ENCODE assay signal across 20 cellular contexts in genomic region chr13:114153485-114154080, GRCh38. TPM values are rescaled to one million over a fixed set of nuclear protein-coding genes. Genes with fewer than 3 reads are reported as not detected.
A peak's percentile ranks its signal among the peaks of the same experiment; 100 is the strongest.
DNase-seq lines count a peak whose midpoint lies in the region; ATAC-seq, FAIRE-seq and TF ChIP-seq lines count a peak whose summit lies in the region.
"Had no signal": no experiment of that assay in that cellular context is flagged by ENCODE, and none has a peak within 500 bp of the region (broad histone marks: within the 10 kb centered on the region; RNA-seq: fewer than 3 reads in every experiment).

No MANE protein-coding gene starts in this region.

- no peaks in the 10 kb centered on the region for H3K27me3 Mint-ChIP-seq in activated naive CD4-positive, alpha-beta T cell treated with anti-CD3 and anti-CD28 coated beads, Interleukin-2, amount 50 U/mL, for 24 hours
- H3K27me3 Mint-ChIP-seq in activated CD4-positive, alpha-beta memory T cell treated with anti-CD3 and anti-CD28 coated beads for 36 hours: no peaks in the 10 kb centered on the region
- H3K27me3 Mint-ChIP-seq in glutamatergic neuron (ENCODE audit: unreplicated experiment): peaks cover 3% of the 10 kb centered on the region

- POLR2A ChIA-PET in activated CD4-positive, alpha-beta memory T cell treated with anti-CD3 and anti-CD28 coated beads for 36 hours (lab: Charles Lee): no interaction called here

- FAIRE-seq in urothelium cell line (lab: Jason Lieb, UNC): peak; percentile 92
- FAIRE-seq: GM18507 had no signal

- no peak for DNase-seq in activated naive CD4-positive, alpha-beta T cell treated with anti-CD3 and anti-CD28 coated beads, Interleukin-2, amount 50 U/mL, for 72 hours (ENCODE audit: low spot score in 2 of 2)
- DNase-seq in activated CD4-positive, alpha-beta memory T cell treated with anti-CD3 and anti-CD28 coated beads for 36 hours: no peak
- no peak for DNase-seq in glutamatergic neuron
- DNase-seq in urothelium cell line (ENCODE audit: low spot score): no peak
- DNase-seq in DMS79 treated with DMSO at 0.1 percent for 48 hours (lab: John Stamatoyannopoulos, UW): no peak
- DNase-seq: activated T-cell treated with anti-CD3 and anti-CD28 coated beads for 4 hours, adrenal gland, Caco-2, EL, Karpas-422, NCI-H1048, NCI-H510A, psoas muscle, RPMI8226 had no signal

- no peak for TF ChIP-seq CTCF in glutamatergic neuron (IDR thresholded peaks at IDR 0.05; ENCODE audit: partially characterized antibody, unreplicated experiment)

- CTCF ChIA-PET in activated CD4-positive, alpha-beta memory T cell treated with anti-CD3 and anti-CD28 coated beads for 36 hours (lab: Charles Lee): no interaction called here

- H3K27ac Mint-ChIP-seq in activated naive CD4-positive, alpha-beta T cell treated with anti-CD3 and anti-CD28 coated beads, Interleukin-2, amount 50 U/mL, for 24 hours: peak overlapping the region; percentile 66
- H3K27ac Mint-ChIP-seq in activated naive CD4-positive, alpha-beta T cell treated with anti-CD3 and anti-CD28 coated beads, Interleukin-2, amount 50 U/mL, for 72 hours: no peak overlapping the region
- H3K27ac Mint-ChIP-seq in activated CD4-positive, alpha-beta memory T cell treated with anti-CD3 and anti-CD28 coated beads for 36 hours: peak overlapping the region; percentile 9
- H3K27ac Mint-ChIP-seq in glutamatergic neuron (ENCODE audit: unreplicated experiment): no peak overlapping the region

- H3K4me1 Mint-ChIP-seq in activated naive CD4-positive, alpha-beta T cell treated with anti-CD3 and anti-CD28 coated beads, Interleukin-2, amount 50 U/mL, for 24 hours: peaks cover 82% of the 10 kb centered on the region
- H3K4me1 Mint-ChIP-seq in activated CD4-positive, alpha-beta memory T cell treated with anti-CD3 and anti-CD28 coated beads for 36 hours (ENCODE audit: low read depth): peaks cover 71% of the 10 kb centered on the region
- no peaks in the 10 kb centered on the region for H3K4me1 Mint-ChIP-seq in glutamatergic neuron (ENCODE audit: low read depth, unreplicated experiment)

- H3K36me3 Mint-ChIP-seq in activated naive CD4-positive, alpha-beta T cell treated with anti-CD3 and anti-CD28 coated beads, Interleukin-2, amount 50 U/mL, for 24 hours: peaks cover 4% of the 10 kb centered on the region
- no peaks in the 10 kb centered on the region for H3K36me3 Mint-ChIP-seq in activated naive CD4-positive, alpha-beta T cell treated with anti-CD3 and anti-CD28 coated beads, Interleukin-2, amount 50 U/mL, for 72 hours
- H3K36me3 Mint-ChIP-seq in activated CD4-positive, alpha-beta memory T cell treated with anti-CD3 and anti-CD28 coated beads for 36 hours: no peaks in the 10 kb centered on the region
- peaks cover 6% of the 10 kb centered on the region for H3K36me3 Mint-ChIP-seq in glutamatergic neuron (ENCODE audit: unreplicated experiment)

- H3K9me3 Mint-ChIP-seq in activated naive CD4-positive, alpha-beta T cell treated with anti-CD3 and anti-CD28 coated beads, Interleukin-2, amount 50 U/mL, for 24 hours: peaks cover 9% of the 10 kb centered on the region
- peaks cover 7% of the 10 kb centered on the region in 2 donors for H3K9me3 Mint-ChIP-seq in activated naive CD4-positive, alpha-beta T cell treated with anti-CD3 and anti-CD28 coated beads, Interleukin-2, amount 50 U/mL, for 72 hours
- H3K9me3 Mint-ChIP-seq in activated CD4-positive, alpha-beta memory T cell treated with anti-CD3 and anti-CD28 coated beads for 36 hours: peaks cover 8% of the 10 kb centered on the region
- peaks cover 6% of the 10 kb centered on the region for H3K9me3 Mint-ChIP-seq in glutamatergic neuron (ENCODE audit: unreplicated experiment)

- H3K4me3 Mint-ChIP-seq in activated naive CD4-positive, alpha-beta T cell treated with anti-CD3 and anti-CD28 coated beads, Interleukin-2, amount 50 U/mL, for 24 hours: peak overlapping the region; percentile 28
- no peak overlapping the region for H3K4me3 Mint-ChIP-seq in activated CD4-positive, alpha-beta memory T cell treated with anti-CD3 and anti-CD28 coated beads for 36 hours
- H3K4me3 Mint-ChIP-seq in glutamatergic neuron (ENCODE audit: unreplicated experiment): peak overlapping the region; percentile 2
- H3K4me3 Mint-ChIP-seq: neural crest cell had no signal

- intact Hi-C loops in activated CD4-positive, alpha-beta memory T cell treated with anti-CD3 and anti-CD28 coated beads for 36 hours (cut with micrococcal nuclease): no loop called here

- ATAC-seq in activated naive CD4-positive, alpha-beta T cell treated with anti-CD3 and anti-CD28 coated beads, Interleukin-2, amount 50 U/mL, for 72 hours: no peak
- ATAC-seq in HG03097 (IDR thresholded peaks at IDR 0.05; ENCODE audit: low FRiP score, unreplicated experiment) (no peak), HG02970 (IDR thresholded peaks at IDR 0.05; ENCODE audit: low FRiP score, unreplicated experiment) (no peak)
- ATAC-seq: psoas muscle, SK-N-SH treated with all-trans-retinoic acid at 6 μM for 48 hours had no signal

RNA-seq across cellular contexts. Expression of gene RASA3, which starts 21.2 kb away (rescaled TPM):
- 10 to 100 TPM; 39.4 to 44.1 TPM for total RNA-seq in activated naive CD4-positive, alpha-beta T cell treated with anti-CD3 and anti-CD28 coated beads, Interleukin-2, amount 50 U/mL, for 72 hours
- 10 to 100 TPM; 45.9 to 49.3 TPM for total RNA-seq in activated CD4-positive, alpha-beta memory T cell treated with anti-CD3 and anti-CD28 coated beads for 36 hours
- 15.2 TPM for total RNA-seq in glutamatergic neuron (ENCODE audit: unreplicated experiment)

RNA-seq across cellular contexts. Expression of gene CFAP97D2, which starts 25.5 kb away (rescaled TPM):
- not detected for total RNA-seq in activated naive CD4-positive, alpha-beta T cell treated with anti-CD3 and anti-CD28 coated beads, Interleukin-2, amount 50 U/mL, for 72 hours
- not detected for total RNA-seq in activated CD4-positive, alpha-beta memory T cell treated with anti-CD3 and anti-CD28 coated beads for 36 hours
- not detected for total RNA-seq in glutamatergic neuron (ENCODE audit: unreplicated experiment)
- total RNA-seq: adrenal gland, Caco-2, neural crest cell, psoas muscle had no signal

Comparison
In these comparisons a context has a peak if more than half of its experiments do, and no peak if none do; other contexts are left out.
1. H3K27ac Mint-ChIP-seq: peak in activated naive CD4-positive, alpha-beta T cell treated with anti-CD3 and anti-CD28 coated beads, Interleukin-2, amount 50 U/mL, for 24 hours (single experiment) and activated CD4-positive, alpha-beta memory T cell treated with anti-CD3 and anti-CD28 coated beads for 36 hours (single experiment); none in activated naive CD4-positive, alpha-beta T cell treated with anti-CD3 and anti-CD28 coated beads, Interleukin-2, amount 50 U/mL, for 72 hours (0 of 2) and glutamatergic neuron (single experiment).